In genomic region chr9:111962021-111962420, GRCh38 we compare ENCODE assay signal across 13 cellular contexts.
DNase-seq lines count a peak whose midpoint lies in the region; ATAC-seq and TF ChIP-seq lines count a peak whose summit lies in the region.
"Had no signal": no experiment of that assay in that cellular context is flagged by ENCODE, and none has a peak within 500 bp of the region (broad histone marks: within the 10 kb centered on the region; RNA-seq: fewer than 3 reads in every experiment).

No MANE protein-coding gene starts in this region.

- DNase-seq in Calu3, result no peak
- DNase-seq in RWPE2 (ENCODE audit: low spot score), result no peak
- peak in 1 of 2 donors; percentile 22 for DNase-seq in fibroblast of lung (ENCODE audit: low read depth in 2 of 2)
- DNase-seq in osteocyte (ENCODE audit: extremely low spot score, unreplicated experiment), result no peak
- DNase-seq in sigmoid colon, result no peak
- no peak for DNase-seq in endothelial cell (ENCODE audit: low spot score)
- no peak for DNase-seq in anterior cingulate cortex (lab: John Stamatoyannopoulos, UW)
- DNase-seq in cortex of kidney (lab: John Stamatoyannopoulos, UW), result no peak
- DNase-seq: Caco-2; CD4-positive, alpha-beta T cell; GF-D8 had no signal

- 78 to 86% methylated on average over 6 of the region's 6 CpGs for WGBS in sigmoid colon, 2 donors

- H3K27me3 ChIP-seq in RWPE2 (ENCODE audit: insufficient read depth, poor library complexity, severe bottlenecking), result no peaks in the 10 kb centered on the region
- H3K27me3 ChIP-seq in fibroblast of lung (ENCODE audit: control insufficient read depth, insufficient read depth, low read length), result no peaks in the 10 kb centered on the region
- no peaks in the 10 kb centered on the region for H3K27me3 ChIP-seq in sigmoid colon

- TF ChIP-seq POLR2A in sigmoid colon (IDR thresholded peaks at IDR 0.05), result no peak

- peaks cover 23% of the 10 kb centered on the region for H3K36me3 Mint-ChIP-seq in Calu3 (ENCODE audit: insufficient read depth, unreplicated experiment)
- H3K36me3 Mint-ChIP-seq in osteocyte (ENCODE audit: unreplicated experiment), result no peaks in the 10 kb centered on the region
- H3K36me3 Mint-ChIP-seq in endothelial cell (ENCODE audit: low read depth, unreplicated experiment), result no peaks in the 10 kb centered on the region

- TF ChIP-seq CTCF in Calu3 (IDR thresholded peaks at IDR 0.05; ENCODE audit: unreplicated experiment), result no peak
- no peak for TF ChIP-seq CTCF in RWPE2 (IDR thresholded peaks at IDR 0.05; ENCODE audit: poor library complexity, severe bottlenecking)
- no peak for TF ChIP-seq CTCF in fibroblast of lung (conservative IDR thresholded peaks at IDR 0.05 in 1 of 2, IDR thresholded peaks at IDR 0.05 in 1 of 2; ENCODE audit: low read depth in 1 of 2, low read length in 2 of 2)
- TF ChIP-seq CTCF in osteocyte (IDR thresholded peaks at IDR 0.05), result no peak
- TF ChIP-seq CTCF in sigmoid colon (IDR thresholded peaks at IDR 0.05), result no peak
- no peak for TF ChIP-seq CTCF in endothelial cell (IDR thresholded peaks at IDR 0.05; ENCODE audit: unreplicated experiment)

- no peak for ATAC-seq in RWPE2 (ENCODE audit: low read depth)
- ATAC-seq: GM12878 had no signal

- H3K79me2 ChIP-seq in fibroblast of lung (ENCODE audit: control insufficient read depth, insufficient read depth, low read length), result no peaks in the 10 kb centered on the region

- no peaks in the 10 kb centered on the region for H3K9me3 Mint-ChIP-seq in Calu3 (ENCODE audit: low read depth, unreplicated experiment)
- H3K9me3 Mint-ChIP-seq in osteocyte (ENCODE audit: unreplicated experiment), result peaks cover 4% of the 10 kb centered on the region
- H3K9me3 Mint-ChIP-seq in endothelial cell (ENCODE audit: unreplicated experiment), result no peaks in the 10 kb centered on the region
- H3K9me3 Mint-ChIP-seq: CD4-positive, alpha-beta T cell had no signal

- H3K9me3 ChIP-seq in RWPE2 (ENCODE audit: severe bottlenecking), result no peaks in the 10 kb centered on the region
- H3K9me3 ChIP-seq in fibroblast of lung (ENCODE audit: control insufficient read depth, insufficient read depth, low read depth, low read length), result no peaks in the 10 kb centered on the region
- H3K9me3 ChIP-seq in sigmoid colon, result no peaks in the 10 kb centered on the region
- H3K9me3 ChIP-seq: Caco-2, HAP-1 had no signal

- H3K4me3 Mint-ChIP-seq in Calu3 (ENCODE audit: low read depth, unreplicated experiment), result no peak overlapping the region
- no peak overlapping the region for H3K4me3 Mint-ChIP-seq in osteocyte (ENCODE audit: unreplicated experiment)
- H3K4me3 Mint-ChIP-seq in endothelial cell (ENCODE audit: unreplicated experiment), result no peak overlapping the region
- H3K4me3 Mint-ChIP-seq: CD4-positive, alpha-beta T cell had no signal

- no peak overlapping the region for H3K4me2 ChIP-seq in fibroblast of lung (ENCODE audit: extremely low read depth, insufficient read depth, low read length)

- H3K4me1 Mint-ChIP-seq in Calu3 (ENCODE audit: low read depth, unreplicated experiment) (peaks cover 74% of the 10 kb centered on the region), osteocyte (ENCODE audit: unreplicated experiment) (peaks cover 46% of the 10 kb centered on the region), endothelial cell (ENCODE audit: unreplicated experiment) (peaks cover 14% of the 10 kb centered on the region)

- H2AFZ ChIP-seq in fibroblast of lung (ENCODE audit: low read length), result no peak overlapping the region

- no peak overlapping the region for H3K4me3 ChIP-seq in RWPE2 (ENCODE audit: severe bottlenecking)
- H3K4me3 ChIP-seq in fibroblast of lung (replicated peaks in 1 of 4; ENCODE audit: control extremely low read depth in 1 of 4, insufficient read depth in 1 of 4, low read depth in 3 of 4, low read length in 4 of 4), result no peak overlapping the region
- H3K4me3 ChIP-seq in sigmoid colon, result no peak overlapping the region
- H3K4me3 ChIP-seq: GM12878, HAP-1 had no signal

- H3K27me3 Mint-ChIP-seq in Calu3 (ENCODE audit: unreplicated experiment) (no peaks in the 10 kb centered on the region), osteocyte (ENCODE audit: unreplicated experiment) (no peaks in the 10 kb centered on the region), endothelial cell (ENCODE audit: unreplicated experiment) (peaks cover 1% of the 10 kb centered on the region)
- H3K27me3 Mint-ChIP-seq: CD4-positive, alpha-beta T cell had no signal

- H3K36me3 ChIP-seq in RWPE2 (ENCODE audit: low read depth), result no peaks in the 10 kb centered on the region
- H3K36me3 ChIP-seq in fibroblast of lung (ENCODE audit: control insufficient read depth, insufficient read depth, low read length), result no peaks in the 10 kb centered on the region
- H3K36me3 ChIP-seq in sigmoid colon, result no peaks in the 10 kb centered on the region
- H3K36me3 ChIP-seq: HAP-1 had no signal

- H3K4me1 ChIP-seq in RWPE2 (ENCODE audit: insufficient read depth, poor library complexity, severe bottlenecking) (peaks cover 42% of the 10 kb centered on the region), fibroblast of lung (ENCODE audit: control insufficient read depth, extremely low read depth, insufficient read depth, low read length) (peaks cover 32% of the 10 kb centered on the region), sigmoid colon (peaks cover 0 to 9% (median 1%) of the 10 kb centered on the region in 4 donors)
- H3K4me1 ChIP-seq: HAP-1 had no signal

- H3K9ac ChIP-seq in fibroblast of lung (ENCODE audit: insufficient read depth, low read length), result no peak overlapping the region

- H4K20me1 ChIP-seq in fibroblast of lung (ENCODE audit: control insufficient read depth, extremely low read depth, insufficient read depth, low read length), result no peaks in the 10 kb centered on the region

- CTCF ChIA-PET in Calu3 (lab: Charles Lee), result interaction anchor here (0.7 kb wide), 1 partner anchor 66 kb away, joined by 3 read pairs; the partner anchor contains the start of gene UGCG

- BruUV-seq in Calu3 (replicated peaks; lab: Mats Ljungman, UMichigan), result no TSS peak

- intact Hi-C loops in Calu3 (cut with micrococcal nuclease; ENCODE audit: unreplicated experiment), result no loop called here
- intact Hi-C loops in sigmoid colon (cut with DNase I), result no loop called here

- no peak for TF ChIP-seq EP300 in sigmoid colon (IDR thresholded peaks at IDR 0.05)

- H3K27ac ChIP-seq in RWPE2 (ENCODE audit: poor library complexity, severe bottlenecking) (peak overlapping the region; percentile 100), fibroblast of lung (ENCODE audit: insufficient read depth, low read length) (peak overlapping the region; percentile 94), sigmoid colon (no peak overlapping the region)

- H3K27ac Mint-ChIP-seq in Calu3 (ENCODE audit: unreplicated experiment) (peak overlapping the region; percentile 83), osteocyte (ENCODE audit: unreplicated experiment) (peak overlapping the region; percentile 73), endothelial cell (ENCODE audit: unreplicated experiment) (no peak overlapping the region)
- H3K27ac Mint-ChIP-seq: CD4-positive, alpha-beta T cell had no signal

Comparison
In these comparisons a context has a peak if more than half of its experiments do, and no peak if none do; other contexts are left out.
1. H3K27ac ChIP-seq: peak in RWPE2 (single experiment) and fibroblast of lung (single experiment); none in sigmoid colon (0 of 4).